Comparison of ENCODE assay signal across 12 cellular contexts in the genomic region with DNA sequence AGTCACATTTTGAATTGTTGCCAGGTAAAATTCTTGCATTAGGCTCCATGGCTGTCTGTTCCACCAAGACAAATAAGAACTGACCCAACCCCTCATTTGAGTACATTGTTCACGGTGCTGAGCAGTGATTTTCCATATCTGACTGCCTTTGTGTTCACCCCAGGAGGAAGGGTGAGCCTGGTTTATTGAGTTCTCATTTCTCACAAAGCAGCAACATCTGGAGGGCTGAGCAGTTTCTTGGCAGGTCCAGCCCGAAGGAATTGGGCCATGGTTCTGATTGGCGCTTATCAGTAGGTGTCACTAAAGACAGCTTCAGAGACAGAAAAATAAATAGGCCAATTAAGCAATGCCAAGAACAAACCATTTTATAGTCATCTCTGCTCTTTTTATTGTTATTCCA.
"Had no signal": no experiment of that assay in that cellular context is flagged by ENCODE, and none has a peak within 500 bp of the region (broad histone marks: within the 10 kb centered on the region; RNA-seq: fewer than 3 reads in every experiment).

No MANE protein-coding gene starts in this region.

- H3K36me3 ChIP-seq: breast epithelium, left lung, ovary, SJCRH30, tibial nerve had no signal

- H3K4me1 ChIP-seq: breast epithelium, left lung, SJCRH30, tibial nerve had no signal

- DNase-seq: activated CD4-positive, alpha-beta memory T cell treated with anti-CD3 and anti-CD28 coated beads for 36 hours; activated CD4-positive, alpha-beta T cell treated with anti-CD3 and anti-CD28 coated beads for 1 hour; activated gamma-delta T cell; activated T-cell treated with anti-CD3 and anti-CD28 coated beads, Interleukin-2, amount 50 U/mL, for 48 hours; amygdala; left lung; mesendoderm; ovary; SJCRH30; small intestine had no signal

- H3K4me3 ChIP-seq: breast epithelium, left lung, ovary, SJCRH30, tibial nerve had no signal

- H3K9me3 ChIP-seq: breast epithelium, left lung, ovary, tibial nerve had no signal

- H3K27ac ChIP-seq: breast epithelium, left lung, ovary, SJCRH30, tibial nerve had no signal

- H3K27me3 ChIP-seq: breast epithelium, left lung, ovary, SJCRH30, tibial nerve had no signal

- ATAC-seq: left lung had no signal
